In the genomic region with DNA sequence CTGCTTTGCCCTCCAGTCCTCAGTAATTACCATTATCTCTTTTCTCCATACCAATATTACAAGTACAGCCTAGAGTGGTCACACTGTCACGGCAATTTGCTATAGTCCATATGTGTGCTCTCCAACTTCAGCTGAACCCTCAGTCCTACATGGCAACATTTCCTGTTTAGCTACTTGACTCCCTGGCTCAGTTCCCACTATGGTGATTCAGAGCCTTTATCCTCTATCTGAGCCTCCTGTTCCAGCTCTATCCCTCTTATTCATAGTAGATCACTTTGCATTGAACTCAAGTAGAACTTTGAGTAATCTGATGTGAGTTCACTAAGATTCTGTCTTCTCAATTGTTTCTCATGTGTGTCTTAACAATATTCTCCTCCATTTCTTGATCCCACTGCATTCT, we compare ENCODE assay signal across 9 cellular contexts. TPM values are rescaled to one million over a fixed set of nuclear protein-coding genes. Genes with fewer than 3 reads are reported as not detected.
A peak's percentile ranks its signal among the peaks of the same experiment; 100 is the strongest.
DNase-seq lines count a peak whose midpoint lies in the region; ATAC-seq and TF ChIP-seq lines count a peak whose summit lies in the region.
"Had no signal": no experiment of that assay in that cellular context is flagged by ENCODE, and none has a peak within 500 bp of the region (broad histone marks: within the 10 kb centered on the region; RNA-seq: fewer than 3 reads in every experiment).

No MANE protein-coding gene starts in this region.

- ATAC-seq in esophagus mucosa (peak; percentile 97), upper lobe of right lung (peak; percentile 74), GM19467 (IDR thresholded peaks at IDR 0.05; ENCODE audit: unreplicated experiment) (no peak)

- H3K4me1 ChIP-seq in upper lobe of right lung, result peaks cover 6% of the 10 kb centered on the region

- intact Hi-C loops in upper lobe of right lung (cut with DNase I), result no loop called here

- peaks cover 34% of the 10 kb centered on the region for H3K36me3 ChIP-seq in upper lobe of right lung

- no peaks in the 10 kb centered on the region for H3K27me3 ChIP-seq in upper lobe of right lung
- H3K27me3 ChIP-seq: cardiac muscle cell had no signal

- H3K27ac ChIP-seq in upper lobe of right lung, result no peak overlapping the region
- H3K27ac ChIP-seq: cardiac muscle cell had no signal

- H3K4me3 ChIP-seq in HFF-Myc (replicated peaks; ENCODE audit: low read depth, low read length) (no peak overlapping the region), upper lobe of right lung (no peak overlapping the region)
- H3K4me3 ChIP-seq: cardiac muscle cell had no signal

- peak; percentile 97 for DNase-seq in HFF-Myc (ENCODE audit: extremely low read depth, low read depth)
- peak; percentile 16 for DNase-seq in NCI-H69 (lab: John Stamatoyannopoulos, UW)
- DNase-seq in upper lobe of right lung, result no peak
- no peak for DNase-seq in NOMO-1 (lab: John Stamatoyannopoulos, UW; ENCODE audit: unreplicated experiment in 2 of 2)
- DNase-seq in activated CD4-positive, alpha-beta T cell treated with anti-CD3 and anti-CD28 coated beads, Interleukin-2, amount 50 U/mL, for 48 hours, result no peak
- DNase-seq: T1000 had no signal

- TF ChIP-seq CTCF in HFF-Myc (IDR thresholded peaks at IDR 0.05; ENCODE audit: low read depth, low read length, missing control alignments) (no peak), upper lobe of right lung (IDR thresholded peaks at IDR 0.05) (no peak)

- no peaks in the 10 kb centered on the region for H3K9me3 ChIP-seq in upper lobe of right lung

RNA-seq across cellular contexts. Expression of a gene that starts 43.7 kb away (rescaled TPM):
- total RNA-seq in esophagus mucosa (31.4 TPM), upper lobe of right lung (48.9 TPM)

RNA-seq across cellular contexts. Expression of a gene that starts 54.8 kb away (rescaled TPM):
- 41.7 TPM for total RNA-seq in esophagus mucosa
- total RNA-seq in upper lobe of right lung, result 75.3 TPM

Comparison
In these comparisons a context has a peak if more than half of its experiments do, and no peak if none do; other contexts are left out.
1. DNase-seq: peak in HFF-Myc (single experiment) and NCI-H69 (single experiment); none in upper lobe of right lung (single experiment), NOMO-1 (0 of 2) and activated CD4-positive, alpha-beta T cell treated with anti-CD3 and anti-CD28 coated beads, Interleukin-2, amount 50 U/mL, for 48 hours (0 of 2).